Comparison of ENCODE assay signal across 9 cellular contexts in genomic region chr1:30111431-30111830, GRCh38.
DNase-seq lines count a peak whose midpoint lies in the region; ATAC-seq and TF ChIP-seq lines count a peak whose summit lies in the region.
"Had no signal": no experiment of that assay in that cellular context is flagged by ENCODE, and none has a peak within 500 bp of the region (broad histone marks: within the 10 kb centered on the region; RNA-seq: fewer than 3 reads in every experiment).

No MANE protein-coding gene starts in this region.

- no peak overlapping the region for H3K4me3 Mint-ChIP-seq in activated CD4-positive, alpha-beta T cell treated with anti-CD3 and anti-CD28 coated beads, Interleukin-2, amount 10 ng/mL, durations not matched to agents 7 days and 5 days
- H3K4me3 Mint-ChIP-seq in activated T-helper 1 cell treated with anti-CD3 and anti-CD28 coated beads, Interleukin-12 subunit alpha, Interleukin-12 subunit beta, Interleukin-2, Interleukin-4 antibody, amounts not matched to agents 30 ng/mL and 10 ng/mL and 1 ng/mL, durations not matched to agents 14 hours and 24 hours and 36 hours: no peak overlapping the region

- H3K9me3 ChIP-seq in heart right ventricle (no peaks in the 10 kb centered on the region), smooth muscle cell (replicated peaks; ENCODE audit: low read depth) (no peaks in the 10 kb centered on the region)

- no peak overlapping the region for H3K4me3 ChIP-seq in heart right ventricle
- no peak overlapping the region for H3K4me3 ChIP-seq in smooth muscle cell

- intact Hi-C loops in activated T-helper 1 cell treated with anti-CD3 and anti-CD28 coated beads, Interleukin-12 subunit alpha, Interleukin-12 subunit beta, Interleukin-2, Interleukin-4 antibody, amounts not matched to agents 30 ng/mL and 10 ng/mL and 1 ng/mL, durations not matched to agents 14 hours and 24 hours and 36 hours (cut with micrococcal nuclease): loop anchor here (1.0 to 5.0 kb wide), 2 partner anchors 732 to 874 kb away; partner anchors contain the start of gene PTPRU
- intact Hi-C loops in heart right ventricle (cut with DNase I): loop anchor here in 8 of 10 donors (1.0 to 10.0 kb wide), 8 partner anchors 273 to 874 kb away; partner anchors contain the start of gene PTPRU (in 4 of the 8)

- in situ Hi-C loops in GM13976 (cut with MboI; ENCODE audit: low sequenced_read_pairs, unreplicated experiment): no loop called here

- CTCF ChIA-PET in activated CD4-positive, alpha-beta T cell treated with anti-CD3 and anti-CD28 coated beads, Interleukin-2, amount 10 ng/mL, durations not matched to agents 7 days and 5 days (lab: Charles Lee): interaction anchor here (1.5 kb wide), 1 partner anchor 10 kb away, joined by 5 read pairs; no protein-coding TSS in a partner anchor

- H3K4me1 ChIP-seq in heart right ventricle: peaks cover 0 to 5% (median 0%) of the 10 kb centered on the region in 9 donors
- H3K4me1 ChIP-seq in smooth muscle cell (ENCODE audit: low read depth): no peaks in the 10 kb centered on the region

- H3K27me3 ChIP-seq in heart right ventricle: peaks cover 0 to 79% (median 68%) of the 10 kb centered on the region in 7 donors
- peaks cover 42% of the 10 kb centered on the region for H3K27me3 ChIP-seq in smooth muscle cell (ENCODE audit: low read depth)

- H3K36me3 ChIP-seq in heart right ventricle: no peaks in the 10 kb centered on the region
- H3K36me3 ChIP-seq in smooth muscle cell (ENCODE audit: low read depth): no peaks in the 10 kb centered on the region

- TF ChIP-seq CTCF in heart right ventricle (IDR thresholded peaks at IDR 0.05) (peak; percentile 22 to 77 (median 65)), smooth muscle cell (IDR thresholded peaks at IDR 0.05; ENCODE audit: borderline replicate concordance, insufficient read depth, poor library complexity, severe bottlenecking) (peak; percentile 58), GM13976 (IDR thresholded peaks at IDR 0.05; ENCODE audit: borderline replicate concordance, control extremely low read depth, extremely low read depth, insufficient read depth, missing control alignments) (no peak)

- POLR2A ChIA-PET in activated CD4-positive, alpha-beta T cell treated with anti-CD3 and anti-CD28 coated beads, Interleukin-2, amount 10 ng/mL, durations not matched to agents 7 days and 5 days (lab: Charles Lee): no interaction called here

- H3K27ac Mint-ChIP-seq in activated CD4-positive, alpha-beta T cell treated with anti-CD3 and anti-CD28 coated beads, Interleukin-2, amount 10 ng/mL, durations not matched to agents 7 days and 5 days: no peak overlapping the region
- no peak overlapping the region for H3K27ac Mint-ChIP-seq in activated T-helper 1 cell treated with anti-CD3 and anti-CD28 coated beads, Interleukin-12 subunit alpha, Interleukin-12 subunit beta, Interleukin-2, Interleukin-4 antibody, amounts not matched to agents 30 ng/mL and 10 ng/mL and 1 ng/mL, durations not matched to agents 14 hours and 24 hours and 36 hours
- H3K27ac Mint-ChIP-seq: activated naive CD4-positive, alpha-beta T cell treated with anti-CD3 and anti-CD28 coated beads, Interleukin-2, amount 50 U/mL, for 72 hours had no signal

- no peaks in the 10 kb centered on the region for H4K20me1 ChIP-seq in smooth muscle cell (ENCODE audit: low read depth)

- no peak overlapping the region for H3K9ac ChIP-seq in smooth muscle cell (ENCODE audit: low read depth)

- peak; percentile 7 for DNase-seq in activated CD4-positive, alpha-beta T cell treated with anti-CD3 and anti-CD28 coated beads, Interleukin-2, amount 10 ng/mL, durations not matched to agents 7 days and 5 days
- DNase-seq in activated CD4-positive, alpha-beta T cell treated with anti-CD3 and anti-CD28 coated beads, Interleukin-2, amount 50 U/mL, for 4 hours: no peak
- peak; percentile 29 for DNase-seq in NCI-H1105 (lab: John Stamatoyannopoulos, UW)
- DNase-seq in activated T-helper 1 cell treated with anti-CD3 and anti-CD28 coated beads, Interleukin-12 subunit alpha, Interleukin-12 subunit beta, Interleukin-2, Interleukin-4 antibody, amounts not matched to agents 30 ng/mL and 10 ng/mL and 1 ng/mL, durations not matched to agents 14 hours and 24 hours and 36 hours (ENCODE audit: low spot score): peak; percentile 2
- DNase-seq in heart right ventricle: peak; percentile 36 to 50
- no peak for DNase-seq in smooth muscle cell (lab: John Stamatoyannopoulos, UW; ENCODE audit: unreplicated experiment)
- DNase-seq in GM13976 (ENCODE audit: low spot score): no peak

- peaks cover 16% of the 10 kb centered on the region for H3K27me3 Mint-ChIP-seq in activated CD4-positive, alpha-beta T cell treated with anti-CD3 and anti-CD28 coated beads, Interleukin-2, amount 10 ng/mL, durations not matched to agents 7 days and 5 days
- H3K27me3 Mint-ChIP-seq in activated T-helper 1 cell treated with anti-CD3 and anti-CD28 coated beads, Interleukin-12 subunit alpha, Interleukin-12 subunit beta, Interleukin-2, Interleukin-4 antibody, amounts not matched to agents 30 ng/mL and 10 ng/mL and 1 ng/mL, durations not matched to agents 14 hours and 24 hours and 36 hours (ENCODE audit: insufficient read depth): peaks cover 21% of the 10 kb centered on the region

- no peaks in the 10 kb centered on the region for H3K9me3 Mint-ChIP-seq in activated CD4-positive, alpha-beta T cell treated with anti-CD3 and anti-CD28 coated beads, Interleukin-2, amount 10 ng/mL, durations not matched to agents 7 days and 5 days
- no peaks in the 10 kb centered on the region for H3K9me3 Mint-ChIP-seq in activated T-helper 1 cell treated with anti-CD3 and anti-CD28 coated beads, Interleukin-12 subunit alpha, Interleukin-12 subunit beta, Interleukin-2, Interleukin-4 antibody, amounts not matched to agents 30 ng/mL and 10 ng/mL and 1 ng/mL, durations not matched to agents 14 hours and 24 hours and 36 hours
- H3K9me3 Mint-ChIP-seq: activated naive CD4-positive, alpha-beta T cell treated with anti-CD3 and anti-CD28 coated beads, Interleukin-2, amount 50 U/mL, for 72 hours had no signal

- no peak overlapping the region for H2AFZ ChIP-seq in smooth muscle cell (ENCODE audit: low read depth)

- no peaks in the 10 kb centered on the region for H3K4me1 Mint-ChIP-seq in activated CD4-positive, alpha-beta T cell treated with anti-CD3 and anti-CD28 coated beads, Interleukin-2, amount 10 ng/mL, durations not matched to agents 7 days and 5 days
- no peaks in the 10 kb centered on the region for H3K4me1 Mint-ChIP-seq in activated T-helper 1 cell treated with anti-CD3 and anti-CD28 coated beads, Interleukin-12 subunit alpha, Interleukin-12 subunit beta, Interleukin-2, Interleukin-4 antibody, amounts not matched to agents 30 ng/mL and 10 ng/mL and 1 ng/mL, durations not matched to agents 14 hours and 24 hours and 36 hours (ENCODE audit: low read depth)

- 1 to 3% methylated on average over 14 of the region's 14 CpGs for WGBS in heart right ventricle, 2 donors
- WGBS in smooth muscle cell (ENCODE audit: low lambda C conversion rate): 8% methylated on average over 14 of the region's 14 CpGs

- no peak overlapping the region for H3K4me2 ChIP-seq in smooth muscle cell

- H3K79me2 ChIP-seq in smooth muscle cell (ENCODE audit: low read depth): no peaks in the 10 kb centered on the region

- no peaks in the 10 kb centered on the region for H3K36me3 Mint-ChIP-seq in activated CD4-positive, alpha-beta T cell treated with anti-CD3 and anti-CD28 coated beads, Interleukin-2, amount 10 ng/mL, durations not matched to agents 7 days and 5 days (ENCODE audit: low read depth)
- H3K36me3 Mint-ChIP-seq in activated T-helper 1 cell treated with anti-CD3 and anti-CD28 coated beads, Interleukin-12 subunit alpha, Interleukin-12 subunit beta, Interleukin-2, Interleukin-4 antibody, amounts not matched to agents 30 ng/mL and 10 ng/mL and 1 ng/mL, durations not matched to agents 14 hours and 24 hours and 36 hours (ENCODE audit: low read depth): no peaks in the 10 kb centered on the region
- H3K36me3 Mint-ChIP-seq: activated naive CD4-positive, alpha-beta T cell treated with anti-CD3 and anti-CD28 coated beads, Interleukin-2, amount 50 U/mL, for 72 hours had no signal

- H3K27ac ChIP-seq in heart right ventricle (no peak overlapping the region), smooth muscle cell (ENCODE audit: low read depth) (no peak overlapping the region)

- no peaks in the 10 kb centered on the region for H3F3A ChIP-seq in smooth muscle cell (ENCODE audit: low read depth)

- ATAC-seq in heart right ventricle (peak; percentile 52 to 87 (median 80)), HG02852 (IDR thresholded peaks at IDR 0.05; ENCODE audit: unreplicated experiment) (no peak)

Comparison
In these comparisons a context has a peak if more than half of its experiments do, and no peak if none do; other contexts are left out.
1. DNase-seq: peak in activated CD4-positive, alpha-beta T cell treated with anti-CD3 and anti-CD28 coated beads, Interleukin-2, amount 10 ng/mL, durations not matched to agents 7 days and 5 days (single experiment), NCI-H1105 (single experiment), activated T-helper 1 cell treated with anti-CD3 and anti-CD28 coated beads, Interleukin-12 subunit alpha, Interleukin-12 subunit beta, Interleukin-2, Interleukin-4 antibody, amounts not matched to agents 30 ng/mL and 10 ng/mL and 1 ng/mL, durations not matched to agents 14 hours and 24 hours and 36 hours (single experiment) and heart right ventricle (2 of 2); none in activated CD4-positive, alpha-beta T cell treated with anti-CD3 and anti-CD28 coated beads, Interleukin-2, amount 50 U/mL, for 4 hours (0 of 2), smooth muscle cell (single experiment) and GM13976 (single experiment).